In the genomic region with DNA sequence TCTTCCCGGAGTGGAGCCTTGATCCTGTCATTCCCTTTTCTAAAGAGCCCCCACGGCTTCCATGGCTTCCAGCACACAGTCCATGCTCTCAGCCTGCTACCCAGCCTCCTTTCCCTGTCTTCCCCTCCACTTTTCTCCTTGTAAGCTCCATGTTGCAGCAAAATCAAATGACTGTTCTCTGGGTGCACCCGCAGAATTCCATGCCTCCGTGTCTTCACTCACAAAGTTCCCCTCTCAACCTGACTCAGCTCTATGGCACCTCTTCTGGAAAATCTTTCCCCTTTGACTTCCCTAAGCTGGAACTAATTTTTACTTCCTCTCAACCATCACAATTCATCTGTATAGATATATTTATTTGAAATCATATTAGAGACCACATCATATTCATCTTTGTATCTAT, we compare ENCODE assay signal across 11 cellular contexts. TPM values are rescaled to one million over a fixed set of nuclear protein-coding genes. Genes with fewer than 3 reads are reported as not detected.
DNase-seq lines count a peak whose midpoint lies in the region; ATAC-seq and TF ChIP-seq lines count a peak whose summit lies in the region.
"Had no signal": no experiment of that assay in that cellular context is flagged by ENCODE, and none has a peak within 500 bp of the region (broad histone marks: within the 10 kb centered on the region; RNA-seq: fewer than 3 reads in every experiment).

No MANE protein-coding gene starts in this region.

- no peak overlapping the region for H3K4me3 Mint-ChIP-seq in activated naive CD4-positive, alpha-beta T cell treated with anti-CD3 and anti-CD28 coated beads, Interleukin-2, amount 50 U/mL, for 24 hours
- H3K4me3 Mint-ChIP-seq in mesothelial cell of epicardium: no peak overlapping the region
- H3K4me3 Mint-ChIP-seq: activated CD4-positive, alpha-beta T cell treated with anti-CD3 and anti-CD28 coated beads for 36 hours; activated naive CD8-positive, alpha-beta T cell treated with anti-CD3 and anti-CD28 coated beads, Interleukin-2, amount 50 U/mL, for 24 hours had no signal

- H3K36me3 ChIP-seq in breast epithelium: no peaks in the 10 kb centered on the region
- H3K36me3 ChIP-seq in upper lobe of left lung: no peaks in the 10 kb centered on the region

- H3K9me3 Mint-ChIP-seq in activated naive CD4-positive, alpha-beta T cell treated with anti-CD3 and anti-CD28 coated beads, Interleukin-2, amount 50 U/mL, for 24 hours: no peaks in the 10 kb centered on the region
- H3K9me3 Mint-ChIP-seq in mesothelial cell of epicardium: no peaks in the 10 kb centered on the region
- H3K9me3 Mint-ChIP-seq: activated naive CD8-positive, alpha-beta T cell treated with anti-CD3 and anti-CD28 coated beads, Interleukin-2, amount 50 U/mL, for 24 hours had no signal

- H3K27me3 Mint-ChIP-seq in activated naive CD4-positive, alpha-beta T cell treated with anti-CD3 and anti-CD28 coated beads, Interleukin-2, amount 50 U/mL, for 24 hours: no peaks in the 10 kb centered on the region
- H3K27me3 Mint-ChIP-seq in mesothelial cell of epicardium (ENCODE audit: low read depth): peaks cover 9% of the 10 kb centered on the region
- H3K27me3 Mint-ChIP-seq: activated CD4-positive, alpha-beta T cell treated with anti-CD3 and anti-CD28 coated beads for 36 hours had no signal

- ATAC-seq in upper lobe of left lung (ENCODE audit: low FRiP score in 2 of 2): no peak
- ATAC-seq in HG03354 (IDR thresholded peaks at IDR 0.05; ENCODE audit: poor library complexity, severe bottlenecking, unreplicated experiment): no peak
- ATAC-seq in GM21737 (IDR thresholded peaks at IDR 0.05; ENCODE audit: unreplicated experiment): no peak
- ATAC-seq: activated CD4-positive, alpha-beta T cell treated with anti-CD3 and anti-CD28 coated beads for 36 hours; activated naive CD8-positive, alpha-beta T cell treated with anti-CD3 and anti-CD28 coated beads, Interleukin-2, amount 50 U/mL, for 24 hours had no signal

- H3K4me1 ChIP-seq in breast epithelium: peaks cover 0 to 11% of the 10 kb centered on the region in 2 donors
- peaks cover 35 to 45% (median 38%) of the 10 kb centered on the region in 4 donors for H3K4me1 ChIP-seq in upper lobe of left lung

- H3K4me3 ChIP-seq in breast epithelium (peak overlapping the region in 1 of 3 donors; percentile 97), upper lobe of left lung (no peak overlapping the region)

- TF ChIP-seq EP300 in upper lobe of left lung (IDR thresholded peaks at IDR 0.05): no peak

- peak overlapping the region; percentile 99 to 100 for H3K27ac ChIP-seq in breast epithelium
- H3K27ac ChIP-seq in upper lobe of left lung: peak overlapping the region; percentile 19 to 50 (median 38)

- TF ChIP-seq POLR2A in breast epithelium (IDR thresholded peaks at IDR 0.05): no peak
- TF ChIP-seq POLR2A in upper lobe of left lung (IDR thresholded peaks at IDR 0.05): no peak

- TF ChIP-seq CTCF in breast epithelium (IDR thresholded peaks at IDR 0.05): no peak
- TF ChIP-seq CTCF in mesothelial cell of epicardium (IDR thresholded peaks at IDR 0.05; ENCODE audit: unreplicated experiment): no peak
- no peak for TF ChIP-seq CTCF in upper lobe of left lung (IDR thresholded peaks at IDR 0.05)

- no peaks in the 10 kb centered on the region for H3K27me3 ChIP-seq in breast epithelium
- H3K27me3 ChIP-seq in upper lobe of left lung: no peaks in the 10 kb centered on the region

- no peaks in the 10 kb centered on the region for H3K36me3 Mint-ChIP-seq in activated naive CD4-positive, alpha-beta T cell treated with anti-CD3 and anti-CD28 coated beads, Interleukin-2, amount 50 U/mL, for 24 hours
- H3K36me3 Mint-ChIP-seq in mesothelial cell of epicardium: no peaks in the 10 kb centered on the region

- H3K9me3 ChIP-seq in breast epithelium: no peaks in the 10 kb centered on the region
- H3K9me3 ChIP-seq in upper lobe of left lung: no peaks in the 10 kb centered on the region

- peak overlapping the region; percentile 56 for H3K27ac Mint-ChIP-seq in activated naive CD4-positive, alpha-beta T cell treated with anti-CD3 and anti-CD28 coated beads, Interleukin-2, amount 50 U/mL, for 24 hours
- H3K27ac Mint-ChIP-seq in mesothelial cell of epicardium: peak overlapping the region; percentile 99
- H3K27ac Mint-ChIP-seq: activated CD4-positive, alpha-beta T cell treated with anti-CD3 and anti-CD28 coated beads for 36 hours; activated naive CD8-positive, alpha-beta T cell treated with anti-CD3 and anti-CD28 coated beads, Interleukin-2, amount 50 U/mL, for 24 hours had no signal

- no peak for DNase-seq in activated naive CD4-positive, alpha-beta T cell (lab: John Stamatoyannopoulos, UW)
- DNase-seq in breast epithelium (ENCODE audit: low spot score in 2 of 2) (no peak), mesothelial cell of epicardium (ENCODE audit: low spot score in 2 of 2, unreplicated experiment in 2 of 2) (no peak), upper lobe of left lung (no peak), NCI-H2029 (lab: John Stamatoyannopoulos, UW) (no peak)
- DNase-seq: activated CD4-positive, alpha-beta T cell treated with anti-CD3 and anti-CD28 coated beads for 36 hours; activated naive CD8-positive, alpha-beta T cell treated with anti-CD3 and anti-CD28 coated beads, Interleukin-2, amount 50 U/mL, for 24 hours; RPMI8226 had no signal

- peaks cover 26% of the 10 kb centered on the region for H3K4me1 Mint-ChIP-seq in activated naive CD4-positive, alpha-beta T cell treated with anti-CD3 and anti-CD28 coated beads, Interleukin-2, amount 50 U/mL, for 24 hours
- peaks cover 52% of the 10 kb centered on the region for H3K4me1 Mint-ChIP-seq in mesothelial cell of epicardium

- WGBS in upper lobe of left lung, 2 donors: 73 to 79% methylated on average over 4 of the region's 4 CpGs

- intact Hi-C loops in breast epithelium (cut with DNase I; ENCODE audit: low total_unique reads): no loop called here

RNA-seq across cellular contexts. Expression of a gene that starts 3.5 kb away (rescaled TPM):
- total RNA-seq in breast epithelium (100 to 1,000 TPM in 1 of 3 donors, 10 to 100 TPM in 2; 54.9 to 100 (median 63.6) TPM), mesothelial cell of epicardium (15.4 to 18.0 TPM (median 17.5 TPM) in 3 replicates), upper lobe of left lung (10 to 100 TPM; 17.8 to 45.6 (median 34.0) TPM)
